In genomic region chr14:67410313-67410712, GRCh38 we compare ENCODE assay signal across 25 cellular contexts. TPM values are rescaled to one million over a fixed set of nuclear protein-coding genes. Genes with fewer than 3 reads are reported as not detected.
DNase-seq lines count a peak whose midpoint lies in the region; ATAC-seq, FAIRE-seq and TF ChIP-seq lines count a peak whose summit lies in the region.
"Had no signal": no experiment of that assay in that cellular context is flagged by ENCODE, and none has a peak within 500 bp of the region (broad histone marks: within the 10 kb centered on the region; RNA-seq: fewer than 3 reads in every experiment).

No MANE protein-coding gene starts in this region.

- peaks cover 10% of the 10 kb centered on the region for H4K20me1 ChIP-seq in keratinocyte (ENCODE audit: control insufficient read depth, extremely low read depth, insufficient read depth, low read length)

- intact Hi-C loops in posterior vena cava (cut with DNase I) = no loop called here

- H3K9me3 Mint-ChIP-seq in HFFc6 = no peaks in the 10 kb centered on the region
- no peaks in the 10 kb centered on the region for H3K9me3 Mint-ChIP-seq in T-helper 2 cell treated with Interferon-gamma antibody and Interleukin-4, amounts not matched to agents 5 μg/mL and 100 μg/mL, for 36 hours
- H3K9me3 Mint-ChIP-seq: activated CD8-positive, alpha-beta T cell treated with anti-CD3 and anti-CD28 coated beads for 36 hours; activated T-cell treated with anti-CD3 and anti-CD28 coated beads, Interleukin-2, amount 50 U/mL, for 24 hours; CD8-positive, alpha-beta memory T cell; endodermal cell; neural crest cell; T-cell had no signal

- H3K9me1 ChIP-seq in keratinocyte (ENCODE audit: control insufficient read depth, extremely low read depth, insufficient read depth, low read length) = no peaks in the 10 kb centered on the region

- peaks cover 50% of the 10 kb centered on the region for H3K4me1 Mint-ChIP-seq in HFFc6 (ENCODE audit: low read depth)
- H3K4me1 Mint-ChIP-seq in T-helper 2 cell treated with Interferon-gamma antibody and Interleukin-4, amounts not matched to agents 5 μg/mL and 100 μg/mL, for 36 hours (ENCODE audit: low read depth) = peaks cover 2% of the 10 kb centered on the region
- H3K4me1 Mint-ChIP-seq: neural crest cell had no signal

- peak overlapping the region; percentile 99 for H3K4me2 ChIP-seq in keratinocyte (ENCODE audit: control insufficient read depth, extremely low read depth, insufficient read depth, low read depth, low read length)

- dilution Hi-C loops in keratinocyte (cut with MboI; ENCODE audit: extremely low pct_ligation_motif_present, low sequenced_read_pairs) = no loop called here

- no peaks in the 10 kb centered on the region for H3K9me3 ChIP-seq in keratinocyte (ENCODE audit: control insufficient read depth, low read depth, low read length)
- H3K9me3 ChIP-seq: HAP-1 had no signal

- peaks cover 50% of the 10 kb centered on the region for H3K4me1 ChIP-seq in keratinocyte (ENCODE audit: control insufficient read depth, extremely low read depth, insufficient read depth, low read length)
- H3K4me1 ChIP-seq: HAP-1 had no signal

- no peak overlapping the region for H2AFZ ChIP-seq in keratinocyte (ENCODE audit: control insufficient read depth, low read length)

- TF ChIP-seq CTCF in HFFc6 (IDR thresholded peaks at IDR 0.05) (no peak), keratinocyte (optimal IDR thresholded peaks at IDR 0.05 in 1 of 3, IDR thresholded peaks at IDR 0.05 in 1 of 3, conservative IDR thresholded peaks at IDR 0.05 in 1 of 3; ENCODE audit: extremely low read depth in 1 of 3, insufficient read depth in 2 of 3, low read length in 3 of 3) (no peak)

- H3K9ac ChIP-seq in keratinocyte (ENCODE audit: control insufficient read depth, extremely low read depth, insufficient read depth, low read length) = peak overlapping the region; percentile 95

- H3K4me3 Mint-ChIP-seq in HFFc6 = peak overlapping the region; percentile 28; the same call in 1 of the 2 replicates
- no peak overlapping the region for H3K4me3 Mint-ChIP-seq in T-helper 2 cell treated with Interferon-gamma antibody and Interleukin-4, amounts not matched to agents 5 μg/mL and 100 μg/mL, for 36 hours
- H3K4me3 Mint-ChIP-seq: activated CD8-positive, alpha-beta T cell treated with anti-CD3 and anti-CD28 coated beads for 36 hours; activated T-cell treated with anti-CD3 and anti-CD28 coated beads, Interleukin-2, amount 50 U/mL, for 24 hours; endodermal cell; neural crest cell had no signal

- DNase-seq in HFFc6 (no peak), SW480 (ENCODE audit: low spot score) (peak; percentile 69), keratinocyte (ENCODE audit: low read depth, low spot score) (no peak), posterior vena cava (ENCODE audit: low spot score) (peak; percentile 58), glomerular visceral epithelial cell (ENCODE audit: extremely low spot score) (no peak)
- no peak for DNase-seq in T-helper 2 cell treated with Interferon-gamma antibody and Interleukin-4, amounts not matched to agents 5 μg/mL and 100 μg/mL, for 36 hours (ENCODE audit: low spot score)
- DNase-seq: activated CD8-positive, alpha-beta T cell treated with anti-CD3 and anti-CD28 coated beads for 36 hours; activated naive CD4-positive, alpha-beta T cell treated with anti-CD3 and anti-CD28 coated beads, Interleukin-2, amount 50 U/mL, for 16 hours; activated T-cell treated with anti-CD3 and anti-CD28 coated beads, Interleukin-2, amount 50 U/mL, for 24 hours; CD8-positive, alpha-beta memory T cell; DMS79 treated with DMSO at 0.1 percent for 48 hours; endodermal cell; KG1; mesenchymal stem cell; NCI-H1092; NCI-H2081; NCI-H510A treated with DMSO at 0.1 percent for 48 hours; Right ventricle myocardium superior; stimulated activated CD4-positive, alpha-beta T cell treated with anti-CD3 and anti-CD28 coated beads, Interleukin-12 subunit alpha, Interleukin-12 subunit beta, amount 100 ng/mL, for 4 hours; T-cell had no signal

- no peaks in the 10 kb centered on the region for H3K27me3 ChIP-seq in keratinocyte (ENCODE audit: control insufficient read depth, extremely low read depth, insufficient read depth, low read length)

- ATAC-seq in GM19328 (IDR thresholded peaks at IDR 0.05; ENCODE audit: unreplicated experiment) = no peak
- ATAC-seq: activated CD8-positive, alpha-beta T cell treated with anti-CD3 and anti-CD28 coated beads for 36 hours; T-cell had no signal

- peak overlapping the region; percentile 38; the same call in 1 of the 2 replicates for H3K27ac Mint-ChIP-seq in HFFc6
- no peak overlapping the region for H3K27ac Mint-ChIP-seq in T-helper 2 cell treated with Interferon-gamma antibody and Interleukin-4, amounts not matched to agents 5 μg/mL and 100 μg/mL, for 36 hours
- H3K27ac Mint-ChIP-seq: activated CD8-positive, alpha-beta T cell treated with anti-CD3 and anti-CD28 coated beads for 36 hours; activated T-cell treated with anti-CD3 and anti-CD28 coated beads, Interleukin-2, amount 50 U/mL, for 24 hours; CD8-positive, alpha-beta memory T cell; endodermal cell; T-cell had no signal

- peak; percentile 99 for FAIRE-seq in keratinocyte (lab: Jason Lieb, UNC)

- peak overlapping the region; percentile 96 for H3K27ac ChIP-seq in keratinocyte (ENCODE audit: control insufficient read depth, insufficient read depth, low read length)
- H3K27ac ChIP-seq: HL-60 had no signal

- H3K4me3 ChIP-seq in keratinocyte (ENCODE audit: control insufficient read depth in 2 of 3, extremely low read depth in 1 of 3, insufficient read depth in 2 of 3, low read depth in 1 of 3, low read length in 3 of 3) = peak overlapping the region; percentile 70 to 85 (median 84)
- H3K4me3 ChIP-seq: HAP-1 had no signal

- H3K36me3 ChIP-seq in keratinocyte (ENCODE audit: control insufficient read depth in 2 of 2, extremely low read depth in 1 of 2, insufficient read depth in 2 of 2, low read length in 2 of 2) = peaks cover 5 to 14% of the 10 kb centered on the region in 2 experiments
- H3K36me3 ChIP-seq: HAP-1 had no signal

- H3K79me2 ChIP-seq in keratinocyte (ENCODE audit: control insufficient read depth, insufficient read depth, low read length) = peaks cover 71% of the 10 kb centered on the region

- H3K36me3 Mint-ChIP-seq in HFFc6 (ENCODE audit: low read depth) = no peaks in the 10 kb centered on the region
- no peaks in the 10 kb centered on the region for H3K36me3 Mint-ChIP-seq in T-helper 2 cell treated with Interferon-gamma antibody and Interleukin-4, amounts not matched to agents 5 μg/mL and 100 μg/mL, for 36 hours (ENCODE audit: low read depth)
- H3K36me3 Mint-ChIP-seq: CD8-positive, alpha-beta memory T cell; T-cell had no signal

- H3K27me3 Mint-ChIP-seq in HFFc6 (ENCODE audit: insufficient read depth) = peaks cover 4% of the 10 kb centered on the region; the same call in 1 of the 2 replicates
- peaks cover 23% of the 10 kb centered on the region for H3K27me3 Mint-ChIP-seq in T-helper 2 cell treated with Interferon-gamma antibody and Interleukin-4, amounts not matched to agents 5 μg/mL and 100 μg/mL, for 36 hours (ENCODE audit: low read depth)

RNA-seq across cellular contexts. Expression of gene PLEK2, which starts 1.7 kb away (rescaled TPM):
- total RNA-seq in HFFc6 (2021; fragmentation: NEBNext Ultra II Directional; extraction: Animal tissue kit (Norgen Biotek cat#: 25700)) = 10 to 100 TPM in 5 of 6 experiments, 1 to 10 TPM in 1; 8.7 to 23.8 (median 19.5) TPM
- polyA plus RNA-seq in keratinocyte = 127 to 253 TPM (median 219 TPM) in 3 replicates
- 18.3 TPM for polyA plus RNA-seq in keratinocyte (2011; ENCODE audit: low read depth)
- 168 and 236 TPM in 2 replicates for polyA plus RNA-seq in keratinocyte (2011; cell fraction: cytosol; rRNA removed)
- 108 TPM in 2 replicates for polyA plus RNA-seq in keratinocyte (2011; cell fraction: nucleus; rRNA removed)
- polyA plus RNA-seq in keratinocyte (2012; ENCODE audit: low replicate concordance) = 40.8 and 252 TPM in 2 replicates
- 61.2 to 106 TPM (median 88.5 TPM) in 3 replicates for polyA minus RNA-seq in keratinocyte
- 122 TPM for polyA minus RNA-seq in keratinocyte (2011; cell fraction: cytosol; rRNA and poly(A)+ RNA removed)
- polyA minus RNA-seq in keratinocyte (2011; cell fraction: nucleus; rRNA and poly(A)+ RNA removed) = 37.7 and 40.0 TPM in 2 replicates
- total RNA-seq in posterior vena cava = 1 to 10 TPM; 1.2 to 2.0 TPM
- total RNA-seq: neural crest cell, Right ventricle myocardium superior, temporal lobe had no signal

RNA-seq across cellular contexts. Expression of gene EIF2S1, which starts 50.2 kb away (rescaled TPM):
- 100 to 1,000 TPM; 163 to 218 (median 178) TPM for total RNA-seq in HFFc6 (2021; fragmentation: NEBNext Ultra II Directional; extraction: Animal tissue kit (Norgen Biotek cat#: 25700))
- 135 to 294 TPM (median 195 TPM) in 3 replicates for polyA plus RNA-seq in keratinocyte
- polyA plus RNA-seq in keratinocyte (2011; ENCODE audit: low read depth) = 460 TPM
- 126 and 142 TPM in 2 replicates for polyA plus RNA-seq in keratinocyte (2011; cell fraction: cytosol; rRNA removed)
- 77.1 and 156 TPM in 2 replicates for polyA plus RNA-seq in keratinocyte (2011; cell fraction: nucleus; rRNA removed)
- polyA plus RNA-seq in keratinocyte (2012; ENCODE audit: low replicate concordance) = 184 and 257 TPM in 2 replicates
- polyA minus RNA-seq in keratinocyte = 43.9 to 203 TPM (median 77.0 TPM) in 3 replicates
- polyA minus RNA-seq in keratinocyte (2011; cell fraction: cytosol; rRNA and poly(A)+ RNA removed) = 85.0 TPM
- polyA minus RNA-seq in keratinocyte (2011; cell fraction: nucleus; rRNA and poly(A)+ RNA removed) = 52.8 and 113 TPM in 2 replicates
- total RNA-seq in posterior vena cava = 10 to 100 TPM; 55.5 to 56.3 TPM

RNA-seq across cellular contexts. Expression of gene ATP6V1D, which starts 50.7 kb away (rescaled TPM):
- total RNA-seq in HFFc6 (2021; fragmentation: NEBNext Ultra II Directional; extraction: Animal tissue kit (Norgen Biotek cat#: 25700)) = 100 to 1,000 TPM; 135 to 167 (median 150) TPM
- polyA plus RNA-seq in keratinocyte = 59.8 to 112 TPM (median 84.9 TPM) in 3 replicates
- polyA plus RNA-seq in keratinocyte (2011; ENCODE audit: low read depth) = 103 TPM
- polyA plus RNA-seq in keratinocyte (2011; cell fraction: cytosol; rRNA removed) = 74.5 and 141 TPM in 2 replicates
- polyA plus RNA-seq in keratinocyte (2011; cell fraction: nucleus; rRNA removed) = 44.4 and 58.8 TPM in 2 replicates
- polyA plus RNA-seq in keratinocyte (2012; ENCODE audit: low replicate concordance) = 61.7 and 92.8 TPM in 2 replicates
- polyA minus RNA-seq in keratinocyte = 42.9 to 70.4 TPM (median 46.5 TPM) in 3 replicates
- 88.2 TPM for polyA minus RNA-seq in keratinocyte (2011; cell fraction: cytosol; rRNA and poly(A)+ RNA removed)
- 33.0 and 47.0 TPM in 2 replicates for polyA minus RNA-seq in keratinocyte (2011; cell fraction: nucleus; rRNA and poly(A)+ RNA removed)
- 10 to 100 TPM; 48.9 to 56.0 TPM for total RNA-seq in posterior vena cava

Comparison
In these comparisons a context has a peak if more than half of its experiments do, and no peak if none do; other contexts are left out.
1. DNase-seq: peak in SW480 (single experiment) and posterior vena cava (single experiment); none in HFFc6 (single experiment), keratinocyte (single experiment), glomerular visceral epithelial cell (single experiment) and T-helper 2 cell treated with Interferon-gamma antibody and Interleukin-4, amounts not matched to agents 5 μg/mL and 100 μg/mL, for 36 hours (single experiment).